9 cellular contexts compared by ENCODE assay signal in genomic region chr1:117339866-117340357, GRCh38. TPM values are rescaled to one million over a fixed set of nuclear protein-coding genes. Genes with fewer than 3 reads are reported as not detected.
DNase-seq lines count a peak whose midpoint lies in the region; ATAC-seq and TF ChIP-seq lines count a peak whose summit lies in the region.
"Had no signal": no experiment of that assay in that cellular context is flagged by ENCODE, and none has a peak within 500 bp of the region (broad histone marks: within the 10 kb centered on the region; RNA-seq: fewer than 3 reads in every experiment).

No MANE protein-coding gene starts in this region.

- ATAC-seq in central memory CD8-positive, alpha-beta T cell (replicated peaks; ENCODE audit: extremely low read depth, poor library complexity, severe bottlenecking): peak; percentile 64
- ATAC-seq in naive B cell (ENCODE audit: low read depth in 2 of 2): peak; percentile 53 to 54

- no peaks in the 10 kb centered on the region for H3K27me3 Mint-ChIP-seq in central memory CD8-positive, alpha-beta T cell
- H3K27me3 Mint-ChIP-seq in naive B cell: peaks cover 0 to under 1% (median 0%) of the 10 kb centered on the region in 3 donors

- no peaks in the 10 kb centered on the region for H3K27me3 ChIP-seq in vagina
- H3K27me3 ChIP-seq: BLaER1 had no signal

- TF ChIP-seq POLR2A in vagina (IDR thresholded peaks at IDR 0.05): no peak

- no peak for TF ChIP-seq CTCF in vagina (IDR thresholded peaks at IDR 0.05)

- H3K4me3 Mint-ChIP-seq in central memory CD8-positive, alpha-beta T cell: no peak overlapping the region
- no peak overlapping the region for H3K4me3 Mint-ChIP-seq in naive B cell

- no peak overlapping the region for H3K27ac Mint-ChIP-seq in central memory CD8-positive, alpha-beta T cell (ENCODE audit: low read depth)
- H3K27ac Mint-ChIP-seq in naive B cell: peak overlapping the region in 2 of 6 donors; percentile 10 to 85

- no peaks in the 10 kb centered on the region for H3K36me3 ChIP-seq in vagina
- H3K36me3 ChIP-seq: BLaER1 had no signal

- DNase-seq in NCI-H2227 (lab: John Stamatoyannopoulos, UW; ENCODE audit: unreplicated experiment): peak; percentile 52
- no peak for DNase-seq in NCI-H2227 treated with DMSO at 0.1 percent for 48 hours (lab: John Stamatoyannopoulos, UW)
- peak; percentile 64 for DNase-seq in NCI-H2196 treated with DMSO at 0.1 percent for 48 hours (lab: John Stamatoyannopoulos, UW; ENCODE audit: unreplicated experiment)
- no peak for DNase-seq in central memory CD8-positive, alpha-beta T cell (ENCODE audit: low spot score in 2 of 2)
- no peak for DNase-seq in naive B cell
- DNase-seq in germinal center (ENCODE audit: low spot score): no peak
- DNase-seq in middle frontal gyrus (ENCODE audit: extremely low spot score, low spot score): no peak
- DNase-seq in vagina (ENCODE audit: extremely low spot score in 2 of 2): no peak

- intact Hi-C loops in vagina (cut with DNase I): no loop called here

- H3K4me1 ChIP-seq in vagina: peaks cover 6% of the 10 kb centered on the region

- peaks cover 4% of the 10 kb centered on the region for H3K36me3 Mint-ChIP-seq in central memory CD8-positive, alpha-beta T cell (ENCODE audit: insufficient read depth)
- H3K36me3 Mint-ChIP-seq in naive B cell: no peaks in the 10 kb centered on the region

- H3K9me3 ChIP-seq in vagina: no peaks in the 10 kb centered on the region

- no peaks in the 10 kb centered on the region for H3K9me3 Mint-ChIP-seq in central memory CD8-positive, alpha-beta T cell
- peaks cover 0 to 6% (median 2%) of the 10 kb centered on the region in 7 donors for H3K9me3 Mint-ChIP-seq in naive B cell

- H3K4me3 ChIP-seq in vagina: no peak overlapping the region
- H3K4me3 ChIP-seq: BLaER1 had no signal

- peaks cover 13% of the 10 kb centered on the region for H3K4me1 Mint-ChIP-seq in central memory CD8-positive, alpha-beta T cell
- H3K4me1 Mint-ChIP-seq in naive B cell: peaks cover 5 to 8% (median 7%) of the 10 kb centered on the region in 3 donors

- no peak overlapping the region for H3K27ac ChIP-seq in vagina
- H3K27ac ChIP-seq: BLaER1 had no signal

RNA-seq across cellular contexts. Expression of gene MAN1A2, which starts 27.3 kb away (rescaled TPM):
- 10 to 100 TPM in 5 of 6 donors, 1 to 10 TPM in 1; 8.3 to 26.6 (median 21.5) TPM for polyA plus RNA-seq in naive B cell (ENCODE audit: low read depth in 6 of 6)
- 30.7 TPM for total RNA-seq in vagina

Comparison
In these comparisons a context has a peak if more than half of its experiments do, and no peak if none do; other contexts are left out.
1. DNase-seq: peak in NCI-H2227 (single experiment) and NCI-H2196 treated with DMSO at 0.1 percent for 48 hours (single experiment); none in NCI-H2227 treated with DMSO at 0.1 percent for 48 hours (single experiment), central memory CD8-positive, alpha-beta T cell (0 of 2), naive B cell (single experiment), germinal center (single experiment), middle frontal gyrus (single experiment) and vagina (0 of 2).